ENCODE assay signal across 9 cellular contexts in genomic region chr18:50836521-50836957, GRCh38. TPM values are rescaled to one million over a fixed set of nuclear protein-coding genes. Genes with fewer than 3 reads are reported as not detected.
DNase-seq lines count a peak whose midpoint lies in the region; ATAC-seq, FAIRE-seq and TF ChIP-seq lines count a peak whose summit lies in the region.
"Had no signal": no experiment of that assay in that cellular context is flagged by ENCODE, and none has a peak within 500 bp of the region (broad histone marks: within the 10 kb centered on the region; RNA-seq: fewer than 3 reads in every experiment).

No MANE protein-coding gene starts in this region.

- DNase-seq in Caki2 (ENCODE audit: low read depth) (peak; percentile 74), HTR-8/SVneo (ENCODE audit: insufficient read length, low spot score) (peak; percentile 61), RWPE1 (ENCODE audit: low spot score) (peak; percentile 64), keratinocyte (ENCODE audit: low read depth, low spot score) (peak; percentile 42), osteocyte (ENCODE audit: extremely low spot score, unreplicated experiment) (no peak), SK-N-DZ (ENCODE audit: low spot score) (no peak)
- DNase-seq: stimulated activated CD4-positive, alpha-beta T cell treated with anti-CD3 and anti-CD28 coated beads, Interleukin-4, amount 100 ng/mL, for 4 hours had no signal

- peaks cover 41% of the 10 kb centered on the region for H3K27me3 Mint-ChIP-seq in osteocyte (ENCODE audit: unreplicated experiment)

- H3K9ac ChIP-seq in keratinocyte (ENCODE audit: control insufficient read depth, extremely low read depth, insufficient read depth, low read length): no peak overlapping the region

- no peaks in the 10 kb centered on the region for H3K36me3 Mint-ChIP-seq in osteocyte (ENCODE audit: unreplicated experiment)

- H3K27ac ChIP-seq in RWPE1 (no peak overlapping the region), keratinocyte (ENCODE audit: control insufficient read depth, insufficient read depth, low read length) (no peak overlapping the region)

- CTCF ChIA-PET in RWPE1 (lab: Yijun Ruan, JAX): interaction anchor here (0.7 kb wide), 2 partner anchors 321 to 516 kb away, joined by 4 read pairs; no protein-coding TSS in a partner anchor

- no peak overlapping the region for H3K4me3 ChIP-seq in keratinocyte (ENCODE audit: control insufficient read depth in 2 of 3, extremely low read depth in 1 of 3, insufficient read depth in 2 of 3, low read depth in 1 of 3, low read length in 3 of 3)

- dilution Hi-C loops in keratinocyte (cut with MboI; ENCODE audit: extremely low pct_ligation_motif_present, low sequenced_read_pairs): no loop called here

- no peak overlapping the region for H3K27ac Mint-ChIP-seq in osteocyte (ENCODE audit: unreplicated experiment)

- POLR2A ChIA-PET in RWPE1 (lab: Yijun Ruan, JAX; ENCODE audit: low non-redundant PET): no interaction called here

- ATAC-seq in GM21526 (IDR thresholded peaks at IDR 0.05; ENCODE audit: low FRiP score, unreplicated experiment) (no peak), GM21381 (IDR thresholded peaks at IDR 0.05; ENCODE audit: unreplicated experiment) (no peak)

- H3K36me3 ChIP-seq in keratinocyte (ENCODE audit: control insufficient read depth in 2 of 2, extremely low read depth in 1 of 2, insufficient read depth in 2 of 2, low read length in 2 of 2): no peaks in the 10 kb centered on the region

- H3K9me3 Mint-ChIP-seq in osteocyte (ENCODE audit: unreplicated experiment): no peaks in the 10 kb centered on the region

- H4K20me1 ChIP-seq in keratinocyte (ENCODE audit: control insufficient read depth, extremely low read depth, insufficient read depth, low read length): no peaks in the 10 kb centered on the region

- in situ Hi-C loops in Caki2 (cut with HindIII; ENCODE audit: low pct_unique_long_range_greater_than_20kb, low sequenced_read_pairs): no loop called here

- H2AFZ ChIP-seq in keratinocyte (ENCODE audit: control insufficient read depth, low read length): no peak overlapping the region

- TF ChIP-seq CTCF in RWPE1 (conservative IDR thresholded peaks at IDR 0.05; ENCODE audit: low read depth) (no peak), keratinocyte (optimal IDR thresholded peaks at IDR 0.05 in 1 of 3, IDR thresholded peaks at IDR 0.05 in 1 of 3, conservative IDR thresholded peaks at IDR 0.05 in 1 of 3; ENCODE audit: extremely low read depth in 1 of 3, insufficient read depth in 2 of 3, low read length in 3 of 3) (no peak), osteocyte (IDR thresholded peaks at IDR 0.05) (no peak)

- H3K27me3 ChIP-seq in keratinocyte (ENCODE audit: control insufficient read depth, extremely low read depth, insufficient read depth, low read length): no peaks in the 10 kb centered on the region

- H3K4me2 ChIP-seq in keratinocyte (ENCODE audit: control insufficient read depth, extremely low read depth, insufficient read depth, low read depth, low read length): peak overlapping the region; percentile 1

- no peak overlapping the region for H3K4me3 Mint-ChIP-seq in osteocyte (ENCODE audit: unreplicated experiment)

- no peaks in the 10 kb centered on the region for H3K79me2 ChIP-seq in keratinocyte (ENCODE audit: control insufficient read depth, insufficient read depth, low read length)

- peak; percentile 33 for FAIRE-seq in HTR-8/SVneo (lab: Jason Lieb, UNC)
- peak; percentile 9 for FAIRE-seq in keratinocyte (lab: Jason Lieb, UNC)

- no peaks in the 10 kb centered on the region for H3K4me1 Mint-ChIP-seq in osteocyte (ENCODE audit: unreplicated experiment)

- H3K9me1 ChIP-seq in keratinocyte (ENCODE audit: control insufficient read depth, extremely low read depth, insufficient read depth, low read length): no peaks in the 10 kb centered on the region

- peaks cover 14% of the 10 kb centered on the region for H3K4me1 ChIP-seq in keratinocyte (ENCODE audit: control insufficient read depth, extremely low read depth, insufficient read depth, low read length)

- no peaks in the 10 kb centered on the region for H3K9me3 ChIP-seq in keratinocyte (ENCODE audit: control insufficient read depth, low read depth, low read length)

RNA-seq across cellular contexts. Expression of gene MRO, which starts 16.7 kb away (rescaled TPM):
- not detected in 2 replicates for total RNA-seq in Caki2 (2014; rRNA removed; shearing (Covaris generic); ENCODE audit: low replicate concordance)
- polyA plus RNA-seq in keratinocyte: not detected in 3 replicates
- not detected for polyA plus RNA-seq in keratinocyte (2011; ENCODE audit: low read depth)
- not detected in 2 replicates for polyA plus RNA-seq in keratinocyte (2011; cell fraction: cytosol; rRNA removed)
- not detected in 2 replicates for polyA plus RNA-seq in keratinocyte (2011; cell fraction: nucleus; rRNA removed)
- not detected in 2 replicates for polyA plus RNA-seq in keratinocyte (2012; ENCODE audit: low replicate concordance)
- polyA minus RNA-seq in keratinocyte: not detected in 3 replicates
- polyA minus RNA-seq in keratinocyte (2011; cell fraction: cytosol; rRNA and poly(A)+ RNA removed): not detected
- not detected in 2 replicates for polyA minus RNA-seq in keratinocyte (2011; cell fraction: nucleus; rRNA and poly(A)+ RNA removed)
- total RNA-seq in osteocyte: not detected in 2 replicates
- not detected in 2 replicates for polyA plus RNA-seq in SK-N-DZ (2014; cell fraction: cytosol; rRNA removed)
- polyA plus RNA-seq in SK-N-DZ (2014; cell fraction: nucleus; rRNA removed): 0.09 TPM in 1 of 2 replicates, not detected in the other

RNA-seq across cellular contexts. Expression of gene ME2, which starts 42.4 kb away (rescaled TPM):
- total RNA-seq in Caki2 (2014; rRNA removed; shearing (Covaris generic); ENCODE audit: low replicate concordance): 26.6 and 27.8 TPM in 2 replicates
- 40.7 to 72.0 TPM (median 42.0 TPM) in 3 replicates for polyA plus RNA-seq in keratinocyte
- 24.2 TPM for polyA plus RNA-seq in keratinocyte (2011; ENCODE audit: low read depth)
- polyA plus RNA-seq in keratinocyte (2011; cell fraction: cytosol; rRNA removed): 40.3 and 75.4 TPM in 2 replicates
- polyA plus RNA-seq in keratinocyte (2011; cell fraction: nucleus; rRNA removed): 35.5 and 43.9 TPM in 2 replicates
- polyA plus RNA-seq in keratinocyte (2012; ENCODE audit: low replicate concordance): 30.3 and 31.4 TPM in 2 replicates
- polyA minus RNA-seq in keratinocyte: 20.9 to 48.1 TPM (median 23.4 TPM) in 3 replicates
- polyA minus RNA-seq in keratinocyte (2011; cell fraction: cytosol; rRNA and poly(A)+ RNA removed): 29.2 TPM
- 13.3 and 24.1 TPM in 2 replicates for polyA minus RNA-seq in keratinocyte (2011; cell fraction: nucleus; rRNA and poly(A)+ RNA removed)
- 31.8 and 32.4 TPM in 2 replicates for total RNA-seq in osteocyte
- polyA plus RNA-seq in SK-N-DZ (2014; cell fraction: cytosol; rRNA removed): 46.8 and 53.0 TPM in 2 replicates
- 42.1 and 42.3 TPM in 2 replicates for polyA plus RNA-seq in SK-N-DZ (2014; cell fraction: nucleus; rRNA removed)

Comparison
In these comparisons a context has a peak if more than half of its experiments do, and no peak if none do; other contexts are left out.
1. DNase-seq: peak in Caki2 (single experiment), HTR-8/SVneo (single experiment), RWPE1 (single experiment) and keratinocyte (single experiment); none in osteocyte (single experiment) and SK-N-DZ (single experiment).